In the genomic region with DNA sequence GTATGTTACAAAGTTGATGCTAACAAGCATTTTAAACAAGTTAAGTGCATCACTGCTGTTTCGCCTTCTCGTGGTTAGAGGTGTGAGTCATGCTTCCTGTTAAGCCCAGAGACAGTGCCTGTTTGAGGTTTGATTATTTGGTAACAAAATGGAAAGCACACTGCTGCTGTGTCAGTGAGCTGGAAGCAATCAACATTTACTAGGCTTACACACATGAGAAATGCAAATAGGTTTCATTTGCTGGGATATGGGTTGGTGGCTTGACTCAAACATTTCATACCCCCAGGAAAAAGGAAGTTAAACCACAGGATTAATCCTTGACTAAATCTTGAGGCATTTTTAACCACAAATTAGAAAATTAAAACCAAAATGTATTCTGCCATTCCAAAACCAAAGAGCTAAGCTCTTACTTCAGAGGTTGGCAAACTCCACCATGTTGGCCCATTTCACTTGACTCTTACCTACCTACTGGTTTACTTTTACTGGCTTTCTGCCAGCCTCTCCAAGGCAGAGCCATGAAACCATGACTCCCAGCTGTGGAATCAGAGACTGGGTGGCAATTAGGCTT, we compare ENCODE assay signal across 9 cellular contexts.
DNase-seq lines count a peak whose midpoint lies in the region; ATAC-seq, FAIRE-seq and TF ChIP-seq lines count a peak whose summit lies in the region.
"Had no signal": no experiment of that assay in that cellular context is flagged by ENCODE, and none has a peak within 500 bp of the region (broad histone marks: within the 10 kb centered on the region; RNA-seq: fewer than 3 reads in every experiment).

No MANE protein-coding gene starts in this region.

- no peak overlapping the region for H3K27ac Mint-ChIP-seq in activated T-helper 2 cell treated with anti-CD3 and anti-CD28 coated beads, Interferon-gamma antibody, Interleukin-2, Interleukin-4, amounts not matched to agents 10 μg/mL and 5 μg/mL and 100 μg/mL, durations not matched to agents 14 hours and 24 hours and 36 hours
- H3K27ac Mint-ChIP-seq in stimulated activated naive B cell treated with anti-CD40 and anti-IgM and Interleukin-4, amounts not matched to agents 10 μg/mL and 1 μg/mL and 100 μg/mL, for 72 hours: no peak overlapping the region
- H3K27ac Mint-ChIP-seq: IgD-negative memory B cell had no signal

- POLR2A ChIA-PET in BJ (lab: Charles Lee): no interaction called here

- H3K27ac ChIP-seq in keratinocyte (ENCODE audit: control insufficient read depth, insufficient read depth, low read length): peak overlapping the region; percentile 38

- no peaks in the 10 kb centered on the region for H3K36me3 ChIP-seq in BJ (ENCODE audit: control insufficient read depth, insufficient read depth, low read length)
- no peaks in the 10 kb centered on the region for H3K36me3 ChIP-seq in keratinocyte (ENCODE audit: control insufficient read depth in 2 of 2, extremely low read depth in 1 of 2, insufficient read depth in 2 of 2, low read length in 2 of 2)

- H3K4me3 ChIP-seq in BJ (ENCODE audit: low read depth, low read length): no peak overlapping the region
- H3K4me3 ChIP-seq in keratinocyte (ENCODE audit: control insufficient read depth in 2 of 3, extremely low read depth in 1 of 3, insufficient read depth in 2 of 3, low read depth in 1 of 3, low read length in 3 of 3): no peak overlapping the region

- no peak overlapping the region for H2AFZ ChIP-seq in keratinocyte (ENCODE audit: control insufficient read depth, low read length)

- peak; percentile 97 for FAIRE-seq in RCC 7860 (lab: Jason Lieb, UNC)
- peak; percentile 99 for FAIRE-seq in keratinocyte (lab: Jason Lieb, UNC)

- peaks cover 1% of the 10 kb centered on the region for H3K27me3 Mint-ChIP-seq in activated T-helper 2 cell treated with anti-CD3 and anti-CD28 coated beads, Interferon-gamma antibody, Interleukin-2, Interleukin-4, amounts not matched to agents 10 μg/mL and 5 μg/mL and 100 μg/mL, durations not matched to agents 14 hours and 24 hours and 36 hours (ENCODE audit: low read depth)
- H3K27me3 Mint-ChIP-seq in stimulated activated naive B cell treated with anti-CD40 and anti-IgM and Interleukin-4, amounts not matched to agents 10 μg/mL and 1 μg/mL and 100 μg/mL, for 72 hours: no peaks in the 10 kb centered on the region
- H3K27me3 Mint-ChIP-seq: IgD-negative memory B cell had no signal

- H3K79me2 ChIP-seq in keratinocyte (ENCODE audit: control insufficient read depth, insufficient read depth, low read length): no peaks in the 10 kb centered on the region

- peak; percentile 95 for DNase-seq in BJ (ENCODE audit: low read depth)
- peak; percentile 92 for DNase-seq in RCC 7860 (ENCODE audit: low spot score)
- peak; percentile 41 for DNase-seq in activated T-helper 2 cell treated with anti-CD3 and anti-CD28 coated beads, Interferon-gamma antibody, Interleukin-2, Interleukin-4, amounts not matched to agents 10 μg/mL and 5 μg/mL and 100 μg/mL, durations not matched to agents 14 hours and 24 hours and 36 hours (ENCODE audit: low spot score)
- DNase-seq in keratinocyte (ENCODE audit: low read depth, low spot score): peak; percentile 79
- no peak for DNase-seq in stimulated activated naive B cell treated with anti-CD40 and anti-IgM and Interleukin-4, amounts not matched to agents 10 μg/mL and 1 μg/mL and 100 μg/mL, for 72 hours
- DNase-seq in superior temporal gyrus (ENCODE audit: extremely low spot score): no peak

- peaks cover 32% of the 10 kb centered on the region for H3K4me1 ChIP-seq in keratinocyte (ENCODE audit: control insufficient read depth, extremely low read depth, insufficient read depth, low read length)

- dilution Hi-C loops in keratinocyte (cut with MboI; ENCODE audit: extremely low pct_ligation_motif_present, low sequenced_read_pairs): no loop called here

- peaks cover 18% of the 10 kb centered on the region for H3K4me1 Mint-ChIP-seq in activated T-helper 2 cell treated with anti-CD3 and anti-CD28 coated beads, Interferon-gamma antibody, Interleukin-2, Interleukin-4, amounts not matched to agents 10 μg/mL and 5 μg/mL and 100 μg/mL, durations not matched to agents 14 hours and 24 hours and 36 hours (ENCODE audit: low read depth)
- no peaks in the 10 kb centered on the region for H3K4me1 Mint-ChIP-seq in stimulated activated naive B cell treated with anti-CD40 and anti-IgM and Interleukin-4, amounts not matched to agents 10 μg/mL and 1 μg/mL and 100 μg/mL, for 72 hours
- H3K4me1 Mint-ChIP-seq: IgD-negative memory B cell had no signal

- no peaks in the 10 kb centered on the region for H3K9me3 ChIP-seq in keratinocyte (ENCODE audit: control insufficient read depth, low read depth, low read length)

- H3K9ac ChIP-seq in keratinocyte (ENCODE audit: control insufficient read depth, extremely low read depth, insufficient read depth, low read length): no peak overlapping the region

- intact Hi-C loops in activated T-helper 2 cell treated with anti-CD3 and anti-CD28 coated beads, Interferon-gamma antibody, Interleukin-2, Interleukin-4, amounts not matched to agents 10 μg/mL and 5 μg/mL and 100 μg/mL, durations not matched to agents 14 hours and 24 hours and 36 hours (cut with micrococcal nuclease): loop anchor here (5.0 kb wide), 2 partner anchors 57 to 142 kb away; no protein-coding TSS in a partner anchor

- H3K4me3 Mint-ChIP-seq in activated T-helper 2 cell treated with anti-CD3 and anti-CD28 coated beads, Interferon-gamma antibody, Interleukin-2, Interleukin-4, amounts not matched to agents 10 μg/mL and 5 μg/mL and 100 μg/mL, durations not matched to agents 14 hours and 24 hours and 36 hours (ENCODE audit: low read depth): no peak overlapping the region
- no peak overlapping the region for H3K4me3 Mint-ChIP-seq in stimulated activated naive B cell treated with anti-CD40 and anti-IgM and Interleukin-4, amounts not matched to agents 10 μg/mL and 1 μg/mL and 100 μg/mL, for 72 hours
- H3K4me3 Mint-ChIP-seq: IgD-negative memory B cell had no signal

- CTCF ChIA-PET in BJ (lab: Yijun Ruan, JAX): no interaction called here

- H4K20me1 ChIP-seq in keratinocyte (ENCODE audit: control insufficient read depth, extremely low read depth, insufficient read depth, low read length): no peaks in the 10 kb centered on the region

- peak; percentile 79 for ATAC-seq in GM19324 (IDR thresholded peaks at IDR 0.05; ENCODE audit: low FRiP score, unreplicated experiment)
- peak; percentile 90 for ATAC-seq in HG03521 (IDR thresholded peaks at IDR 0.05; ENCODE audit: unreplicated experiment)
- peak; percentile 46 to 59 for ATAC-seq in stimulated activated naive B cell treated with anti-CD40 and anti-IgM and Interleukin-4, amounts not matched to agents 10 μg/mL and 1 μg/mL and 100 μg/mL, for 72 hours (replicated peaks)

- TF ChIP-seq CTCF in BJ (IDR thresholded peaks at IDR 0.05; ENCODE audit: insufficient read depth, low read depth, low read length) (no peak), keratinocyte (optimal IDR thresholded peaks at IDR 0.05 in 1 of 3, IDR thresholded peaks at IDR 0.05 in 1 of 3, conservative IDR thresholded peaks at IDR 0.05 in 1 of 3; ENCODE audit: extremely low read depth in 1 of 3, insufficient read depth in 2 of 3, low read length in 3 of 3) (no peak)

- no peaks in the 10 kb centered on the region for H3K36me3 Mint-ChIP-seq in activated T-helper 2 cell treated with anti-CD3 and anti-CD28 coated beads, Interferon-gamma antibody, Interleukin-2, Interleukin-4, amounts not matched to agents 10 μg/mL and 5 μg/mL and 100 μg/mL, durations not matched to agents 14 hours and 24 hours and 36 hours (ENCODE audit: low read depth)
- no peaks in the 10 kb centered on the region for H3K36me3 Mint-ChIP-seq in stimulated activated naive B cell treated with anti-CD40 and anti-IgM and Interleukin-4, amounts not matched to agents 10 μg/mL and 1 μg/mL and 100 μg/mL, for 72 hours
- H3K36me3 Mint-ChIP-seq: IgD-negative memory B cell had no signal

- H3K9me1 ChIP-seq in keratinocyte (ENCODE audit: control insufficient read depth, extremely low read depth, insufficient read depth, low read length): no peaks in the 10 kb centered on the region

- H3K9me3 Mint-ChIP-seq in activated T-helper 2 cell treated with anti-CD3 and anti-CD28 coated beads, Interferon-gamma antibody, Interleukin-2, Interleukin-4, amounts not matched to agents 10 μg/mL and 5 μg/mL and 100 μg/mL, durations not matched to agents 14 hours and 24 hours and 36 hours: no peaks in the 10 kb centered on the region
- peaks cover 0 to 2% of the 10 kb centered on the region in 2 donors for H3K9me3 Mint-ChIP-seq in stimulated activated naive B cell treated with anti-CD40 and anti-IgM and Interleukin-4, amounts not matched to agents 10 μg/mL and 1 μg/mL and 100 μg/mL, for 72 hours

- H3K27me3 ChIP-seq in BJ (ENCODE audit: control insufficient read depth, insufficient read depth, low read length): no peaks in the 10 kb centered on the region; the same call in 1 of the 2 replicates
- H3K27me3 ChIP-seq in keratinocyte (ENCODE audit: control insufficient read depth, extremely low read depth, insufficient read depth, low read length): no peaks in the 10 kb centered on the region

- peak overlapping the region; percentile 62 for H3K4me2 ChIP-seq in keratinocyte (ENCODE audit: control insufficient read depth, extremely low read depth, insufficient read depth, low read depth, low read length)

Comparison
In these comparisons a context has a peak if more than half of its experiments do, and no peak if none do; other contexts are left out.
1. DNase-seq: peak in BJ (single experiment), RCC 7860 (single experiment), activated T-helper 2 cell treated with anti-CD3 and anti-CD28 coated beads, Interferon-gamma antibody, Interleukin-2, Interleukin-4, amounts not matched to agents 10 μg/mL and 5 μg/mL and 100 μg/mL, durations not matched to agents 14 hours and 24 hours and 36 hours (single experiment) and keratinocyte (single experiment); none in stimulated activated naive B cell treated with anti-CD40 and anti-IgM and Interleukin-4, amounts not matched to agents 10 μg/mL and 1 μg/mL and 100 μg/mL, for 72 hours (single experiment) and superior temporal gyrus (single experiment).
2. Peak in every context shown above with its lines, with median percentiles within 50 percentile points of each other: ATAC-seq.